ENCODE assay signal across 1 cellular context in genomic region chr13:110305544-110305943, GRCh38.
TF ChIP-seq lines count a peak whose summit lies in the region.

No MANE protein-coding gene starts in this region.

TF ChIP-seq in endothelial cell of umbilical vein, 7 proteins besides CTCF, POLR2A, EP300 and RAD21 (continued from another document):
- TF ChIP-seq POLR2AphosphoS5 (IDR thresholded peaks at IDR 0.05; ENCODE audit: insufficient read depth, low read depth, low read length): no peak
- TF ChIP-seq JUN (IDR thresholded peaks at IDR 0.05; ENCODE audit: borderline replicate concordance, insufficient read depth, insufficient read length, low read depth): no peak
- no peak for TF ChIP-seq GATA2 (IDR thresholded peaks at IDR 0.05; ENCODE audit: insufficient read depth, insufficient read length, low read depth, low read length)
- TF ChIP-seq EZH2 (IDR thresholded peaks at IDR 0.05; ENCODE audit: borderline replicate concordance, low read depth, low read length, severe bottlenecking): no peak
TF ChIP-seq in endothelial cell of umbilical vein: peak in this region for 0.
